Comparison of ENCODE assay signal across 13 cellular contexts in genomic region chr5:52814749-52815148, GRCh38.
"Had no signal": no experiment of that assay in that cellular context is flagged by ENCODE, and none has a peak within 500 bp of the region (broad histone marks: within the 10 kb centered on the region; RNA-seq: fewer than 3 reads in every experiment).

No MANE protein-coding gene starts in this region.

- H3K36me3 ChIP-seq: breast epithelium had no signal

- H3K4me3 ChIP-seq: breast epithelium, psoas muscle had no signal

- H3K27me3 ChIP-seq: breast epithelium, foreskin keratinocyte had no signal

- H3K4me1 ChIP-seq: breast epithelium had no signal

- ATAC-seq: activated CD4-positive, CD25-positive, alpha-beta regulatory T cell treated with anti-CD3 and anti-CD28 coated beads, Interleukin-2, amount 50 U/mL, for 24 hours; foreskin keratinocyte; natural killer cell treated with Interleukin-12 subunit alpha and Interleukin-12 subunit beta and Interleukin-15 and Interleukin-18, amount 100 ng/mL, for 72 hours had no signal

- H3K9me3 ChIP-seq: breast epithelium, psoas muscle had no signal

- H3K27ac ChIP-seq: foreskin keratinocyte, psoas muscle had no signal

- DNase-seq: activated CD4-positive, alpha-beta memory T cell treated with anti-CD3 and anti-CD28 coated beads for 36 hours; activated gamma-delta T cell; activated naive CD8-positive, alpha-beta T cell treated with anti-CD3 and anti-CD28 coated beads for 36 hours; activated T-cell treated with anti-CD3 and anti-CD28 coated beads, Interleukin-2, amount 50 U/mL, for 48 hours; anterior cingulate cortex; foreskin keratinocyte; kidney; mammary epithelial cell; psoas muscle; trophoblast cell had no signal
